ENCODE assay signal across 1 cellular context in the genomic region with DNA sequence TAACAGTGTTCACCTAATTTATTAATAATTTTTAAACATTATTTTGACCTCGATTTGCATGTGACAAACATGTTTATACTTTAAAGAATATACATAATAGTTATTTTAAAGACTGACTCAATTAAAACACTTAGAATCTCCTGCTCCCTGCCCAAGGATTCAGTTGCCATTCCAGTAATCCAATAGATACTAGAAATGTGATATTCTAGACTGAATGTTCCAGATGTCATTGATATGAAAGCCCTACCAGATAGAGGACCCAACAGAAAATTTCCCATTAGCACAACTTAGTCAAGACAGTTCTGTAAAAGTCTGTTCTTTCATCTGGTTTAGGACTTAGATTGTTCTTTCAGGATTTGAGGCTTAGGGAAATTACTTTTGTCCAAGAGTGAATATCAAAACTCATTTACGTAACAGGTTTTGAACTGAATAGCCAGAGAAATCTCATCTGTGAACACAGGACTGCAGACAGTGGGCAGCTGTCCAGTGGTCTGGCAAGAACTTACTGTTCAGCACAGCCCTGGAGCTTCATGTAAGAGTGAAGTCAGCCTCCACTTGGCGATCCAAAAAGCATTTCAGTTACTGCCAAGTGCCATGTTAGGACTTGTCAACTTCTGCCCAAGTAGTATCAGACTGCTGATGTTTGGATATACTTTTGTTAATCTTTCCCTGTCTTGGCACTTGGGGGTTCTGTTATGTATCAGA.
TF ChIP-seq lines count a peak whose summit lies in the region.

No MANE protein-coding gene starts in this region.

TF ChIP-seq in IMR-90, 13 proteins besides CTCF, POLR2A, EP300 and RAD21 (continued from another document):
- TF ChIP-seq, protein P1, sequence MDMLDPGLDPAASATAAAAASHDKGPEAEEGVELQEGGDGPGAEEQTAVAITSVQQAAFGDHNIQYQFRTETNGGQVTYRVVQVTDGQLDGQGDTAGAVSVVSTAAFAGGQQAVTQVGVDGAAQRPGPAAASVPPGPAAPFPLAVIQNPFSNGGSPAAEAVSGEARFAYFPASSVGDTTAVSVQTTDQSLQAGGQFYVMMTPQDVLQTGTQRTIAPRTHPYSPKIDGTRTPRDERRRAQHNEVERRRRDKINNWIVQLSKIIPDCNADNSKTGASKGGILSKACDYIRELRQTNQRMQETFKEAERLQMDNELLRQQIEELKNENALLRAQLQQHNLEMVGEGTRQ (IDR thresholded peaks at IDR 0.05; ENCODE audit: low read depth, low read length), result no peak
- TF ChIP-seq CEBPB (IDR thresholded peaks at IDR 0.05; ENCODE audit: low read depth, low read length), result no peak
